In the genomic region with DNA sequence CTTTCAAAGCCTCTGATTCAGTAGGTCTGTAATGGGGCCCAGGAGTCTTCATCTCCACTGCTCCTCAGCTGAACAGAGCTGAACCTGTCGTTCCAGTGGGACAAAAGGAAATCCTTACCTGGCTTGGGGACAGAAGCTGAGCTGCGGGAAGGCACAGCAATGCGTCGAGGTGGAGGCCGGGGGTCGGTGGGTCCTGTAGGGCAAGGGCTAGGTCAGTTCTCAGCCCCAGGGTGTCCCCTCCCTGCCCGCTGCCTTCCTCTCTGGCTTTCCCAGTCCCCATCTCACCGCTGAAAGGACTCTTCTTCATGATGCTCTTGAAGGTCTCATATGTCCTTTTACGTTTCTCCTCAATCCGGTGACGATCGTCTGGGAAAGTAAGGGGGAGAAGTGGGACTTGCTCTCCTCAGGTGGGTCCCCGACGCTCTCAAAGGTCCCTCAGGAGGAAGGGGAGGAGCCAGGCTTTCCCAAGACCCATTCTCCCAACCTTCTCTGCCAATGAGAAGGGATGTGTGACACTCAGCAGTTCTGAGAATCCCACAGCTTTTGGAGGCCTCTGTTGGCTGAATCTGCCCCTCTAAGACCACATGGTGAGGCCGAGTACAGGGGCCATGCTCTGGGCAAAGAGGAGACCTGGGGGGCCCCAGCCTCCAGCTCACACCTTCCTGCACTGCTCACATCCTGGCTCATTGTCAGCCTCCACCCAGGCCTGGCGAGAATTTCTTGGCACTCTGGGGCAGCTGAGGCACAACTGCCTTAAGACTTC, we compare ENCODE assay signal across 17 cellular contexts. TPM values are rescaled to one million over a fixed set of nuclear protein-coding genes. Genes with fewer than 3 reads are reported as not detected.
A peak's percentile ranks its signal among the peaks of the same experiment; 100 is the strongest.
DNase-seq lines count a peak whose midpoint lies in the region; ATAC-seq lines count a peak whose summit lies in the region.
"Had no signal": no experiment of that assay in that cellular context is flagged by ENCODE, and none has a peak within 500 bp of the region (broad histone marks: within the 10 kb centered on the region; RNA-seq: fewer than 3 reads in every experiment).

No MANE protein-coding gene starts in this region.

- H3K36me3 Mint-ChIP-seq in activated naive CD4-positive, alpha-beta T cell treated with anti-CD3 and anti-CD28 coated beads for 36 hours (ENCODE audit: low read depth) = peaks cover 40% of the 10 kb centered on the region
- peaks cover 89% of the 10 kb centered on the region for H3K36me3 Mint-ChIP-seq in activated CD4-positive, alpha-beta memory T cell treated with anti-CD3 and anti-CD28 coated beads, Interleukin-2, amount 10 ng/mL, durations not matched to agents 7 days and 5 days (ENCODE audit: low read depth)
- H3K36me3 Mint-ChIP-seq in effector memory CD8-positive, alpha-beta T cell (ENCODE audit: insufficient read depth) = peaks cover 100% of the 10 kb centered on the region
- H3K36me3 Mint-ChIP-seq in stimulated activated naive B cell treated with anti-CD40 and anti-IgM and Interleukin-4, amounts not matched to agents 10 μg/mL and 1 μg/mL and 100 μg/mL, for 72 hours = peaks cover 51 to 83% of the 10 kb centered on the region in 2 donors

- no peak for DNase-seq in activated naive CD4-positive, alpha-beta T cell treated with anti-CD3 and anti-CD28 coated beads for 36 hours
- no peak for DNase-seq in activated naive CD4-positive, alpha-beta T cell treated with anti-CD3 and anti-CD28 coated beads, Interleukin-2, amount 50 U/mL, for 16 hours
- DNase-seq in activated CD4-positive, alpha-beta memory T cell treated with anti-CD3 and anti-CD28 coated beads, Interleukin-2, amount 10 ng/mL, durations not matched to agents 7 days and 5 days = no peak
- DNase-seq in effector memory CD8-positive, alpha-beta T cell = peak in 1 of 3 experiments; percentile 10
- no peak for DNase-seq in stimulated activated naive B cell treated with anti-CD40 and anti-IgM and Interleukin-4, amounts not matched to agents 10 μg/mL and 1 μg/mL and 100 μg/mL, for 72 hours
- DNase-seq in iPS-NIHi7 (ENCODE audit: extremely low spot score) = no peak
- DNase-seq: activated B cell treated with CpG ODN at 0.5 μM for 24 hours; MG63; NCI-H2029 treated with DMSO at 0.1 percent for 48 hours; PC-9; stimulated activated CD4-positive, alpha-beta T cell treated with anti-CD3 and anti-CD28 coated beads, Interleukin-2, amount 100 ng/mL, for 24 hours; thyroid gland had no signal

- peaks cover 64% of the 10 kb centered on the region for H3K4me1 Mint-ChIP-seq in activated naive CD4-positive, alpha-beta T cell treated with anti-CD3 and anti-CD28 coated beads for 36 hours (ENCODE audit: low read depth)
- H3K4me1 Mint-ChIP-seq in activated CD4-positive, alpha-beta memory T cell treated with anti-CD3 and anti-CD28 coated beads, Interleukin-2, amount 10 ng/mL, durations not matched to agents 7 days and 5 days = peaks cover 67% of the 10 kb centered on the region
- peaks cover 58 to 61% of the 10 kb centered on the region in 2 donors for H3K4me1 Mint-ChIP-seq in effector memory CD8-positive, alpha-beta T cell (ENCODE audit: low read depth in 2 of 2)
- peaks cover 53 to 91% of the 10 kb centered on the region in 2 donors for H3K4me1 Mint-ChIP-seq in stimulated activated naive B cell treated with anti-CD40 and anti-IgM and Interleukin-4, amounts not matched to agents 10 μg/mL and 1 μg/mL and 100 μg/mL, for 72 hours

- intact Hi-C loops in activated naive CD4-positive, alpha-beta T cell treated with anti-CD3 and anti-CD28 coated beads for 36 hours (cut with micrococcal nuclease) = no loop called here

- POLR2A ChIA-PET in activated CD4-positive, alpha-beta memory T cell treated with anti-CD3 and anti-CD28 coated beads, Interleukin-2, amount 10 ng/mL, durations not matched to agents 7 days and 5 days (lab: Charles Lee) = interaction anchor here (0.7 to 8.7 kb wide), 2 partner anchors 14 to 55 kb away, joined by 3 to 187 read pairs; partner anchors contain the start of gene SIPA1

- ATAC-seq in effector memory CD8-positive, alpha-beta T cell (replicated peaks) = no peak
- ATAC-seq in stimulated activated naive B cell treated with anti-CD40 and anti-IgM and Interleukin-4, amounts not matched to agents 10 μg/mL and 1 μg/mL and 100 μg/mL, for 72 hours (replicated peaks) = no peak
- ATAC-seq in GM18502 (IDR thresholded peaks at IDR 0.05; ENCODE audit: poor library complexity, unreplicated experiment) (no peak), HG03565 (IDR thresholded peaks at IDR 0.05; ENCODE audit: unreplicated experiment) (no peak)
- ATAC-seq: body of pancreas, GM23338 had no signal

- H3K27me3 Mint-ChIP-seq in activated naive CD4-positive, alpha-beta T cell treated with anti-CD3 and anti-CD28 coated beads for 36 hours (ENCODE audit: low read depth) = no peaks in the 10 kb centered on the region
- H3K27me3 Mint-ChIP-seq in activated CD4-positive, alpha-beta memory T cell treated with anti-CD3 and anti-CD28 coated beads, Interleukin-2, amount 10 ng/mL, durations not matched to agents 7 days and 5 days = no peaks in the 10 kb centered on the region
- H3K27me3 Mint-ChIP-seq in effector memory CD8-positive, alpha-beta T cell = no peaks in the 10 kb centered on the region
- H3K27me3 Mint-ChIP-seq in stimulated activated naive B cell treated with anti-CD40 and anti-IgM and Interleukin-4, amounts not matched to agents 10 μg/mL and 1 μg/mL and 100 μg/mL, for 72 hours = no peaks in the 10 kb centered on the region
- H3K27me3 Mint-ChIP-seq: activated B cell treated with CpG ODN at 0.5 μM for 24 hours had no signal

- no peaks in the 10 kb centered on the region for H3K9me3 Mint-ChIP-seq in activated naive CD4-positive, alpha-beta T cell treated with anti-CD3 and anti-CD28 coated beads for 36 hours
- no peaks in the 10 kb centered on the region for H3K9me3 Mint-ChIP-seq in activated CD4-positive, alpha-beta memory T cell treated with anti-CD3 and anti-CD28 coated beads, Interleukin-2, amount 10 ng/mL, durations not matched to agents 7 days and 5 days
- H3K9me3 Mint-ChIP-seq in effector memory CD8-positive, alpha-beta T cell = no peaks in the 10 kb centered on the region
- H3K9me3 Mint-ChIP-seq in stimulated activated naive B cell treated with anti-CD40 and anti-IgM and Interleukin-4, amounts not matched to agents 10 μg/mL and 1 μg/mL and 100 μg/mL, for 72 hours = no peaks in the 10 kb centered on the region
- H3K9me3 Mint-ChIP-seq: activated B cell treated with CpG ODN at 0.5 μM for 24 hours, GM23338, neural progenitor cell had no signal

- H3K27ac Mint-ChIP-seq in activated naive CD4-positive, alpha-beta T cell treated with anti-CD3 and anti-CD28 coated beads for 36 hours = peak overlapping the region; percentile 65
- H3K27ac Mint-ChIP-seq in activated CD4-positive, alpha-beta memory T cell treated with anti-CD3 and anti-CD28 coated beads, Interleukin-2, amount 10 ng/mL, durations not matched to agents 7 days and 5 days = peak overlapping the region; percentile 32
- peak overlapping the region; percentile 73 to 97 for H3K27ac Mint-ChIP-seq in effector memory CD8-positive, alpha-beta T cell
- H3K27ac Mint-ChIP-seq in stimulated activated naive B cell treated with anti-CD40 and anti-IgM and Interleukin-4, amounts not matched to agents 10 μg/mL and 1 μg/mL and 100 μg/mL, for 72 hours = peak overlapping the region; percentile 77
- H3K27ac Mint-ChIP-seq: activated B cell treated with CpG ODN at 0.5 μM for 24 hours, GM23338, neural progenitor cell had no signal

- H3K4me3 Mint-ChIP-seq in activated naive CD4-positive, alpha-beta T cell treated with anti-CD3 and anti-CD28 coated beads for 36 hours = no peak overlapping the region
- H3K4me3 Mint-ChIP-seq in activated CD4-positive, alpha-beta memory T cell treated with anti-CD3 and anti-CD28 coated beads, Interleukin-2, amount 10 ng/mL, durations not matched to agents 7 days and 5 days = no peak overlapping the region
- H3K4me3 Mint-ChIP-seq in effector memory CD8-positive, alpha-beta T cell = peak overlapping the region in 1 of 2 donors; percentile 6
- peak overlapping the region in 1 of 2 donors; percentile 4 for H3K4me3 Mint-ChIP-seq in stimulated activated naive B cell treated with anti-CD40 and anti-IgM and Interleukin-4, amounts not matched to agents 10 μg/mL and 1 μg/mL and 100 μg/mL, for 72 hours
- H3K4me3 Mint-ChIP-seq: activated B cell treated with CpG ODN at 0.5 μM for 24 hours, GM23338, neural progenitor cell had no signal

- CTCF ChIA-PET in activated naive CD4-positive, alpha-beta T cell treated with anti-CD3 and anti-CD28 coated beads for 36 hours (lab: Charles Lee) = no interaction called here
- CTCF ChIA-PET in activated CD4-positive, alpha-beta memory T cell treated with anti-CD3 and anti-CD28 coated beads, Interleukin-2, amount 10 ng/mL, durations not matched to agents 7 days and 5 days (lab: Charles Lee) = interaction anchor here (1.0 kb wide), 1 partner anchor 18 kb away, joined by 3 read pairs; the partner anchor contains the start of gene SIPA1

RNA-seq across cellular contexts. Expression of gene RELA, which starts 7.0 kb away (rescaled TPM):
- 10 to 100 TPM; 66.9 to 68.5 TPM for total RNA-seq in activated naive CD4-positive, alpha-beta T cell treated with anti-CD3 and anti-CD28 coated beads for 36 hours
- total RNA-seq in activated CD4-positive, alpha-beta memory T cell treated with anti-CD3 and anti-CD28 coated beads, Interleukin-2, amount 10 ng/mL, durations not matched to agents 7 days and 5 days = 100 to 1,000 TPM in 1 of 2 experiments, 10 to 100 TPM in 1; 91.2 to 102 TPM

RNA-seq across cellular contexts. Expression of gene SIPA1, which starts 17.9 kb away (rescaled TPM):
- 100 to 1,000 TPM; 146 to 150 TPM for total RNA-seq in activated naive CD4-positive, alpha-beta T cell treated with anti-CD3 and anti-CD28 coated beads for 36 hours
- total RNA-seq in activated CD4-positive, alpha-beta memory T cell treated with anti-CD3 and anti-CD28 coated beads, Interleukin-2, amount 10 ng/mL, durations not matched to agents 7 days and 5 days = 100 to 1,000 TPM; 201 to 205 TPM

RNA-seq across cellular contexts. Expression of gene PCNX3, which starts 40.2 kb away (rescaled TPM):
- 10 to 100 TPM; 21.6 to 24.7 TPM for total RNA-seq in activated naive CD4-positive, alpha-beta T cell treated with anti-CD3 and anti-CD28 coated beads for 36 hours
- total RNA-seq in activated CD4-positive, alpha-beta memory T cell treated with anti-CD3 and anti-CD28 coated beads, Interleukin-2, amount 10 ng/mL, durations not matched to agents 7 days and 5 days = 10 to 100 TPM; 39.8 to 40.3 TPM

RNA-seq across cellular contexts. Expression of gene MAP3K11, which starts 41.7 kb away (rescaled TPM):
- 10 to 100 TPM; 28.9 to 32.7 TPM for total RNA-seq in activated naive CD4-positive, alpha-beta T cell treated with anti-CD3 and anti-CD28 coated beads for 36 hours
- total RNA-seq in activated CD4-positive, alpha-beta memory T cell treated with anti-CD3 and anti-CD28 coated beads, Interleukin-2, amount 10 ng/mL, durations not matched to agents 7 days and 5 days = 10 to 100 TPM; 67.2 to 71.8 TPM

RNA-seq across cellular contexts. Expression of gene KAT5, which starts 56.3 kb away (rescaled TPM):
- total RNA-seq in activated naive CD4-positive, alpha-beta T cell treated with anti-CD3 and anti-CD28 coated beads for 36 hours = 10 to 100 TPM; 60.1 to 67.1 TPM
- 10 to 100 TPM; 62.6 to 63.0 TPM for total RNA-seq in activated CD4-positive, alpha-beta memory T cell treated with anti-CD3 and anti-CD28 coated beads, Interleukin-2, amount 10 ng/mL, durations not matched to agents 7 days and 5 days

Comparison
In these comparisons a context has a peak if more than half of its experiments do, and no peak if none do; other contexts are left out.
1. H3K27ac Mint-ChIP-seq: peak in every context shown above with its lines; median percentile 85 in effector memory CD8-positive, alpha-beta T cell; 77 in stimulated activated naive B cell treated with anti-CD40 and anti-IgM and Interleukin-4, amounts not matched to agents 10 μg/mL and 1 μg/mL and 100 μg/mL, for 72 hours; 65 in activated naive CD4-positive, alpha-beta T cell treated with anti-CD3 and anti-CD28 coated beads for 36 hours; 32 in activated CD4-positive, alpha-beta memory T cell treated with anti-CD3 and anti-CD28 coated beads, Interleukin-2, amount 10 ng/mL, durations not matched to agents 7 days and 5 days.